13 cellular contexts compared by ENCODE assay signal in the genomic region with DNA sequence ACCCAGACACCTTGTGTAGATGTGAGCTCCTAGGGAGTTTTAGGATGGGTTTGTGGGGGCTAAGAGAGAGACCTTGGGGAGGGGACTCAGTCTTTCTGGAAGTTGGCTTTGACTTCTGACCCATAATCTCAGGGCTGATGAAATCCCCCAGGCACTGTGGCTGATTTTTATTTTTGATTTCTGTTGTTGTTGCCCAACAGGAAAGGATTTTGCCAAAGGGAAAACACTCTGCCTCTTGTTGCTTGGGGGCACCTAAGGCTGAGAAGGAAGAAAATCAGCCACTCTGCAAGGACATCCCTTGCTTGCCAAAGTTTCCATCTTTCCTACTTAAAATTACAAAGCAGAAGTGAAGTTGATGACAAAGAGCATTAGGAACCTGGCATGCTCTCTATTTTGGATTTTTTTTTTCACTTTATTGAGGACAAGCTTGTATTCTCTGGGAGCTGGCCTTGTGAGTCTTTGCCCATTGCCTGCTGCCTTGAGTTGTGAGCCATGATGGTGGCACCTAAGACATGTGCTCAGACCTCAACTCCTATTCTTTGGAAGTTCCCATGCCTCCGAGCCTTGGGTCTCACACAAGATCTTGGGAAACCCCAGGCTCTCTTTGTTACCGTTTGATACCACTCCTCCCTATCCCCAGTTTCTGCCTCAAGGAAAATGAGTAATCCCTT. TPM values are rescaled to one million over a fixed set of nuclear protein-coding genes. Genes with fewer than 3 reads are reported as not detected.
DNase-seq lines count a peak whose midpoint lies in the region; ATAC-seq and TF ChIP-seq lines count a peak whose summit lies in the region.
"Had no signal": no experiment of that assay in that cellular context is flagged by ENCODE, and none has a peak within 500 bp of the region (broad histone marks: within the 10 kb centered on the region; RNA-seq: fewer than 3 reads in every experiment).

No MANE protein-coding gene starts in this region.

- intact Hi-C loops in adrenal gland (cut with DNase I): no loop called here
- intact Hi-C loops in sciatic nerve (cut with DNase I): no loop called here

- H3K36me3 ChIP-seq in adrenal gland (replicated peaks in 1 of 2) (no peaks in the 10 kb centered on the region), right atrium auricular region (no peaks in the 10 kb centered on the region)

- H3K4me1 ChIP-seq in adrenal gland (replicated peaks in 1 of 2) (peaks cover 40 to 62% of the 10 kb centered on the region in 2 donors), right atrium auricular region (peaks cover 0 to 62% of the 10 kb centered on the region in 2 donors)

- no peak for TF ChIP-seq POLR2A in adrenal gland (IDR thresholded peaks at IDR 0.05)

- peak overlapping the region; percentile 25 to 100 (median 52) for H3K27ac ChIP-seq in adrenal gland
- H3K27ac ChIP-seq in right atrium auricular region: peak overlapping the region; percentile 93

- H3K4me3 ChIP-seq in AG10803 (ENCODE audit: low read length) (no peak overlapping the region), adrenal gland (no peak overlapping the region), right atrium auricular region (no peak overlapping the region)

- H3K27me3 ChIP-seq in adrenal gland (no peaks in the 10 kb centered on the region), right atrium auricular region (no peaks in the 10 kb centered on the region)

- H3K9me3 ChIP-seq in adrenal gland (replicated peaks in 1 of 3) (no peaks in the 10 kb centered on the region), right atrium auricular region (no peaks in the 10 kb centered on the region)

- DNase-seq in AG10803 (ENCODE audit: low read depth): peak; percentile 29
- peak in 3 of 7 donors; percentile 8 to 40 (median 36) for DNase-seq in adrenal gland
- DNase-seq in right atrium auricular region (ENCODE audit: low spot score): no peak
- peak; percentile 32 for DNase-seq in sciatic nerve (ENCODE audit: low spot score)
- DNase-seq in Ammon's horn (ENCODE audit: low spot score): no peak
- DNase-seq: activated CD4-positive, CD25-positive, alpha-beta regulatory T cell treated with anti-CD3 and anti-CD28 coated beads, Interleukin-2, amount 50 U/mL, for 72 hours; activated naive CD8-positive, alpha-beta T cell treated with anti-CD3 and anti-CD28 coated beads, Interleukin-2, amount 50 U/mL, for 24 hours; natural killer cell; NCI-H510A; T-cell had no signal

- WGBS in adrenal gland, 4 donors: 41 to 66% (median 54%) methylated on average over 2 of the region's 2 CpGs

- ATAC-seq in sciatic nerve (peak; percentile 24), GM19467 (IDR thresholded peaks at IDR 0.05; ENCODE audit: unreplicated experiment) (no peak), GM18858 (IDR thresholded peaks at IDR 0.05; ENCODE audit: unreplicated experiment) (no peak), HG03469 (IDR thresholded peaks at IDR 0.05; ENCODE audit: unreplicated experiment) (no peak)
- ATAC-seq: activated naive CD8-positive, alpha-beta T cell treated with anti-CD3 and anti-CD28 coated beads, Interleukin-2, amount 50 U/mL, for 24 hours; natural killer cell; T-cell had no signal

- TF ChIP-seq CTCF in AG10803 (conservative IDR thresholded peaks at IDR 0.05; ENCODE audit: low read length) (no peak), adrenal gland (IDR thresholded peaks at IDR 0.05) (no peak), right atrium auricular region (IDR thresholded peaks at IDR 0.05) (no peak)

RNA-seq across cellular contexts. Expression of a gene that starts 3.2 kb away (rescaled TPM):
- total RNA-seq in adrenal gland: 100 to 1,000 TPM in 6 of 8 donors, 10 to 100 TPM in 2; 74.6 to 175 (median 137) TPM
- 100 to 1,000 TPM in 1 of 3 donors, 10 to 100 TPM in 2; 17.2 to 147 (median 74.4) TPM for polyA plus RNA-seq in adrenal gland
- total RNA-seq in right atrium auricular region: 100 to 1,000 TPM; 125 to 401 TPM
- 22.6 TPM for total RNA-seq in sciatic nerve

RNA-seq across cellular contexts. Expression of a gene that starts 11.2 kb away (rescaled TPM):
- total RNA-seq in adrenal gland (10 to 100 TPM; 36.5 to 78.3 (median 61.5) TPM), right atrium auricular region (10 to 100 TPM; 20.9 to 40.1 TPM), sciatic nerve (28.9 TPM)
- 10 to 100 TPM; 10.3 to 29.5 (median 10.7) TPM for polyA plus RNA-seq in adrenal gland

RNA-seq across cellular contexts. Expression of a gene that starts 41.0 kb away (rescaled TPM):
- total RNA-seq in adrenal gland: 1,000 to 10,000 TPM in 2 of 8 donors, 100 to 1,000 TPM in 6; 449 to 1,588 (median 791) TPM
- 100 to 1,000 TPM; 266 to 499 (median 286) TPM for polyA plus RNA-seq in adrenal gland
- total RNA-seq in right atrium auricular region: 100 to 1,000 TPM; 488 to 733 TPM
- total RNA-seq in sciatic nerve: 147 TPM

RNA-seq across cellular contexts. Expression of a gene that starts 53.9 kb away (rescaled TPM):
- total RNA-seq in adrenal gland (10 to 100 TPM; 19.0 to 87.5 (median 31.1) TPM), right atrium auricular region (10 to 100 TPM in 1 of 2 donors, 1 to 10 TPM in 1; 7.7 to 13.5 TPM), sciatic nerve (57.3 TPM)
- polyA plus RNA-seq in adrenal gland: 100 to 1,000 TPM in 1 of 3 donors, 10 to 100 TPM in 1, 1 to 10 TPM in 1; 8.6 to 155 (median 40.1) TPM

Comparison
In these comparisons a context has a peak if more than half of its experiments do, and no peak if none do; other contexts are left out.
1. DNase-seq: peak in AG10803 (single experiment) and sciatic nerve (single experiment); none in right atrium auricular region (single experiment) and Ammon's horn (single experiment).